ENCODE assay signal across 33 cellular contexts in genomic region chr17:54983260-54983659, GRCh38. TPM values are rescaled to one million over a fixed set of nuclear protein-coding genes. Genes with fewer than 3 reads are reported as not detected.
DNase-seq lines count a peak whose midpoint lies in the region; ATAC-seq and TF ChIP-seq lines count a peak whose summit lies in the region.
"Had no signal": no experiment of that assay in that cellular context is flagged by ENCODE, and none has a peak within 500 bp of the region (broad histone marks: within the 10 kb centered on the region; RNA-seq: fewer than 3 reads in every experiment).

No MANE protein-coding gene starts in this region.

- no peak overlapping the region for H3K4me3 ChIP-seq in upper lobe of right lung
- H3K4me3 ChIP-seq: esophagus squamous epithelium, gastrocnemius medialis, right lobe of liver had no signal

- peaks cover 6% of the 10 kb centered on the region for H3K36me3 ChIP-seq in upper lobe of right lung
- H3K36me3 ChIP-seq: esophagus squamous epithelium, gastrocnemius medialis, right lobe of liver had no signal

- no peak overlapping the region for H3K27ac ChIP-seq in upper lobe of right lung
- H3K27ac ChIP-seq: gastrocnemius medialis, right lobe of liver had no signal

- intact Hi-C loops in upper lobe of right lung (cut with DNase I) = no loop called here

- ATAC-seq in GM18502 (IDR thresholded peaks at IDR 0.05; ENCODE audit: poor library complexity, unreplicated experiment) (peak; percentile 67), GM21529 (IDR thresholded peaks at IDR 0.05; ENCODE audit: unreplicated experiment) (peak; percentile 67), HG03342 (IDR thresholded peaks at IDR 0.05; ENCODE audit: unreplicated experiment) (peak; percentile 82), upper lobe of right lung (no peak)
- peak; percentile 48 for ATAC-seq in stimulated activated memory B cell treated with anti-CD40 and anti-IgM and Interleukin-4, amounts not matched to agents 10 μg/mL and 1 μg/mL and 100 μg/mL, for 72 hours
- ATAC-seq: activated CD4-positive, CD25-positive, alpha-beta regulatory T cell treated with anti-CD3 and anti-CD28 coated beads, Interleukin-2, amount 50 U/mL, for 24 hours; activated naive CD4-positive, alpha-beta T cell treated with anti-CD3 and anti-CD28 coated beads, Interleukin-2, amount 50 U/mL, for 72 hours; activated T-helper 17 cell treated with anti-CD3 and anti-CD28 coated beads, Interleukin-2, amount 50 U/mL, for 72 hours; gastrocnemius medialis; left cardiac atrium; right lobe of liver had no signal

- peaks cover 8% of the 10 kb centered on the region for H3K9me3 ChIP-seq in upper lobe of right lung
- H3K9me3 ChIP-seq: gastrocnemius medialis, right lobe of liver had no signal

- H3K27me3 Mint-ChIP-seq in stimulated activated memory B cell treated with anti-CD40 and anti-IgM and Interleukin-4, amounts not matched to agents 10 μg/mL and 1 μg/mL and 100 μg/mL, for 72 hours = no peaks in the 10 kb centered on the region
- H3K27me3 Mint-ChIP-seq: activated CD4-positive, alpha-beta memory T cell treated with anti-CD3 and anti-CD28 coated beads for 36 hours; activated T-helper 17 cell treated with anti-CD3 and anti-CD28 coated beads, Interleukin-2, amount 50 U/mL, for 72 hours; dendritic cell treated with granulocyte-macrophage colony-stimulating factor and Interleukin-4, amounts not matched to agents 40 ng/mL and 50 ng/mL, for 4 days; memory B cell had no signal

- H3K4me1 ChIP-seq in upper lobe of right lung = no peaks in the 10 kb centered on the region
- H3K4me1 ChIP-seq: esophagus squamous epithelium, gastrocnemius medialis, right lobe of liver had no signal

- no peak overlapping the region for H3K4me3 Mint-ChIP-seq in stimulated activated memory B cell treated with anti-CD40 and anti-IgM and Interleukin-4, amounts not matched to agents 10 μg/mL and 1 μg/mL and 100 μg/mL, for 72 hours
- H3K4me3 Mint-ChIP-seq: activated CD4-positive, alpha-beta memory T cell treated with anti-CD3 and anti-CD28 coated beads for 36 hours; activated T-helper 17 cell treated with anti-CD3 and anti-CD28 coated beads, Interleukin-2, amount 50 U/mL, for 72 hours; dendritic cell treated with granulocyte-macrophage colony-stimulating factor and Interleukin-4, amounts not matched to agents 40 ng/mL and 50 ng/mL, for 4 days; memory B cell; neural crest cell had no signal

- no peaks in the 10 kb centered on the region for H3K9me3 Mint-ChIP-seq in stimulated activated memory B cell treated with anti-CD40 and anti-IgM and Interleukin-4, amounts not matched to agents 10 μg/mL and 1 μg/mL and 100 μg/mL, for 72 hours
- H3K9me3 Mint-ChIP-seq: activated T-helper 17 cell treated with anti-CD3 and anti-CD28 coated beads, Interleukin-2, amount 50 U/mL, for 72 hours; dendritic cell treated with granulocyte-macrophage colony-stimulating factor and Interleukin-4, amounts not matched to agents 40 ng/mL and 50 ng/mL, for 4 days had no signal

- no peaks in the 10 kb centered on the region for H3K27me3 ChIP-seq in upper lobe of right lung
- H3K27me3 ChIP-seq: esophagus squamous epithelium, gastrocnemius medialis, right lobe of liver had no signal

- no peak for DNase-seq in effector CD8-positive, alpha-beta T cell (lab: John Stamatoyannopoulos, UW)
- DNase-seq in upper lobe of right lung = no peak
- no peak for DNase-seq in medulla oblongata (ENCODE audit: extremely low spot score)
- DNase-seq in AG08396 (ENCODE audit: low spot score) = no peak
- DNase-seq: activated CD4-positive, alpha-beta memory T cell treated with anti-CD3 and anti-CD28 coated beads for 36 hours; activated CD8-positive, alpha-beta memory T cell treated with anti-CD3 and anti-CD28 coated beads, Interleukin-2, amount 50 U/mL, for 48 hours; aorta; DMS153; esophagus squamous epithelium; gastrocnemius medialis; H7; hippocampal formation; left cardiac atrium; MV-4-11; NCI-H146; NCI-H2107; NCI-H82; right lobe of liver; RPMI8226; stimulated activated CD4-positive, alpha-beta T cell treated with anti-CD3 and anti-CD28 coated beads, Interleukin-12 subunit alpha, Interleukin-12 subunit beta, amount 100 ng/mL, for 4 hours; stimulated activated CD4-positive, alpha-beta T cell treated with anti-CD3 and anti-CD28 coated beads, Interleukin-4, amount 100 ng/mL, for 4 hours; stimulated activated naive CD4-positive, alpha-beta T cell; T-helper 1 cell had no signal

- H3K4me1 Mint-ChIP-seq in stimulated activated memory B cell treated with anti-CD40 and anti-IgM and Interleukin-4, amounts not matched to agents 10 μg/mL and 1 μg/mL and 100 μg/mL, for 72 hours = no peaks in the 10 kb centered on the region
- H3K4me1 Mint-ChIP-seq: activated T-helper 17 cell treated with anti-CD3 and anti-CD28 coated beads, Interleukin-2, amount 50 U/mL, for 72 hours; memory B cell; neural crest cell had no signal

- TF ChIP-seq CTCF in upper lobe of right lung (IDR thresholded peaks at IDR 0.05) = no peak

- H3K27ac Mint-ChIP-seq in stimulated activated memory B cell treated with anti-CD40 and anti-IgM and Interleukin-4, amounts not matched to agents 10 μg/mL and 1 μg/mL and 100 μg/mL, for 72 hours = no peak overlapping the region
- H3K27ac Mint-ChIP-seq: activated CD4-positive, alpha-beta memory T cell treated with anti-CD3 and anti-CD28 coated beads for 36 hours; activated T-helper 17 cell treated with anti-CD3 and anti-CD28 coated beads, Interleukin-2, amount 50 U/mL, for 72 hours; dendritic cell treated with granulocyte-macrophage colony-stimulating factor and Interleukin-4, amounts not matched to agents 40 ng/mL and 50 ng/mL, for 4 days; memory B cell had no signal

- H3K36me3 Mint-ChIP-seq in stimulated activated memory B cell treated with anti-CD40 and anti-IgM and Interleukin-4, amounts not matched to agents 10 μg/mL and 1 μg/mL and 100 μg/mL, for 72 hours = peaks cover 8% of the 10 kb centered on the region
- H3K36me3 Mint-ChIP-seq: memory B cell had no signal

RNA-seq across cellular contexts. Expression of gene STXBP4, which starts 14.7 kb away (rescaled TPM):
- total RNA-seq in upper lobe of right lung = 12.0 TPM

RNA-seq across cellular contexts. Expression of gene COX11, which starts 14.8 kb away (rescaled TPM):
- 34.9 TPM for total RNA-seq in upper lobe of right lung
